Comparison of ENCODE assay signal across 1 cellular context in the genomic region with DNA sequence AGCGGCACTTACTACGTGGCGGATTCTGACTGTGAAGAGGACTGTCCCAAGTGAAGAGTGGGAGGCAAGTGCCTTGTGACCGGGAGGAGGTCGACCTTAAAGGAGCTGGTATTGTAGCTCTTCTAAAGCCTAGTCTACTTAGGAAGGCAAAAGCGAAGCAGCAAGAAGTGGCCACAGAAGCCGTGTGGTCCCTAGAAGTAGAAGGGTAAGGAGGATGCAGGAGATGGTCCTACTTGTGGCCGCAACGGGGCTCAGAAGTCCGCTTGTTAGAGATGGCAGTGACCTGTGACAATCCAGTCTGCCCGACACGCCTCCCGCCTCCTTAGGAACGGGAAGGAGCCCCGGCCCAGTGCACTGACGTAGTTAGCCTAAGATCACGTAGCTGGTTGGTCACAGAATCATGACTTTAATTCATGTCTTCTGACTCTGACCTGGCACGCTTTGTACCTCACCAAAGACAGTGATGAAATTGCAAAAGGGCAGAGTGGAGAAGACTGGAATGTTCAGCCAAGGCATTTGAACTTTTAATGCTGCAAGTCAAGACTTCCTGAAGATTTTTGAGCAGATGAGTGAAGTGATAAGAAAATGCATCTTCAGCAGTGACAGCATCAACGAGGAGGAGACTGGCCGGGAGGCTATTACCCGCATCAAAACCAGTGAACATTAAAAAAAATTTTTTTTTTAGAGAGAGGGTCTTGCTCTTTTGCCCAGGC.
A peak's percentile ranks its signal among the peaks of the same experiment; 100 is the strongest.
TF ChIP-seq lines count a peak whose summit lies in the region.

No MANE protein-coding gene starts in this region.

TF ChIP-seq in K562, 482 proteins besides CTCF, POLR2A, EP300 and RAD21 (continued from another document):
- no peak for TF ChIP-seq CHD1 (IDR thresholded peaks at IDR 0.05; ENCODE audit: low read length)
- TF ChIP-seq NFIC (IDR thresholded peaks at IDR 0.05): peak; percentile 57
- TF ChIP-seq FOS (IDR thresholded peaks at IDR 0.05; ENCODE audit: extremely low read depth, insufficient read length): no peak
- peak; percentile 67; the same call in 1 of the 2 replicates for TF ChIP-seq KLF13 (tag; IDR thresholded peaks at IDR 0.05; ENCODE audit: borderline replicate concordance, low read depth)
- TF ChIP-seq CREB5 (CRISPR knock-in tag; IDR thresholded peaks at IDR 0.05): no peak
- TF ChIP-seq ZNF75A (CRISPR knock-in tag; IDR thresholded peaks at IDR 0.05): no peak
- TF ChIP-seq, protein P1, sequence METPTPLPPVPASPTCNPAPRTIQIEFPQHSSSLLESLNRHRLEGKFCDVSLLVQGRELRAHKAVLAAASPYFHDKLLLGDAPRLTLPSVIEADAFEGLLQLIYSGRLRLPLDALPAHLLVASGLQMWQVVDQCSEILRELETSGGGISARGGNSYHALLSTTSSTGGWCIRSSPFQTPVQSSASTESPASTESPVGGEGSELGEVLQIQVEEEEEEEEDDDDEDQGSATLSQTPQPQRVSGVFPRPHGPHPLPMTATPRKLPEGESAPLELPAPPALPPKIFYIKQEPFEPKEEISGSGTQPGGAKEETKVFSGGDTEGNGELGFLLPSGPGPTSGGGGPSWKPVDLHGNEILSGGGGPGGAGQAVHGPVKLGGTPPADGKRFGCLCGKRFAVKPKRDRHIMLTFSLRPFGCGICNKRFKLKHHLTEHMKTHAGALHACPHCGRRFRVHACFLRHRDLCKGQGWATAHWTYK (CRISPR knock-in tag; IDR thresholded peaks at IDR 0.05): no peak; the same call in none of the 2 replicates
- TF ChIP-seq XRCC3 (IDR thresholded peaks at IDR 0.05): no peak
- TF ChIP-seq ARHGAP35 (IDR thresholded peaks at IDR 0.05; ENCODE audit: partially characterized antibody): no peak
- no peak for TF ChIP-seq KDM2B (CRISPR knock-in tag; IDR thresholded peaks at IDR 0.05)
- TF ChIP-seq ZNF408 (CRISPR knock-in tag; IDR thresholded peaks at IDR 0.05; ENCODE audit: low read depth): no peak
- TF ChIP-seq HBP1 (CRISPR knock-in tag; IDR thresholded peaks at IDR 0.05): peak; percentile 60; the same call in 1 of the 2 replicates
- no peak for TF ChIP-seq ZBTB34 (CRISPR knock-in tag; IDR thresholded peaks at IDR 0.05)
- TF ChIP-seq SIX5 (IDR thresholded peaks at IDR 0.05; ENCODE audit: borderline replicate concordance in 1 of 2, insufficient read depth in 1 of 2, low read depth in 1 of 2, low read length in 2 of 2): no peak
- no peak for TF ChIP-seq STAT5B (CRISPR knock-in tag; IDR thresholded peaks at IDR 0.05)
- TF ChIP-seq SMAD4 (CRISPR knock-in tag; conservative IDR thresholded peaks at IDR 0.05): 0 out of 2 replicates have a peak, but pooled peaks have one; percentile 33
- TF ChIP-seq ZNF133 (CRISPR knock-in tag; IDR thresholded peaks at IDR 0.05): no peak
- no peak; a peak in 1 of 4 replicates for TF ChIP-seq KDM1A (IDR thresholded peaks at IDR 0.05)
- no peak for TF ChIP-seq HMGN3 (IDR thresholded peaks at IDR 0.05; ENCODE audit: borderline replicate concordance, extremely low read depth, insufficient read length, low read depth, low read length)
- no peak for TF ChIP-seq TSC22D4 (tag; IDR thresholded peaks at IDR 0.05)
- TF ChIP-seq HDAC6 (IDR thresholded peaks at IDR 0.05; ENCODE audit: low read depth, low read length): no peak
- TF ChIP-seq ZBTB26 (CRISPR knock-in tag; IDR thresholded peaks at IDR 0.05): no peak
- TF ChIP-seq ZNF780A (CRISPR knock-in tag; IDR thresholded peaks at IDR 0.05): no peak
- TF ChIP-seq, protein P2, sequence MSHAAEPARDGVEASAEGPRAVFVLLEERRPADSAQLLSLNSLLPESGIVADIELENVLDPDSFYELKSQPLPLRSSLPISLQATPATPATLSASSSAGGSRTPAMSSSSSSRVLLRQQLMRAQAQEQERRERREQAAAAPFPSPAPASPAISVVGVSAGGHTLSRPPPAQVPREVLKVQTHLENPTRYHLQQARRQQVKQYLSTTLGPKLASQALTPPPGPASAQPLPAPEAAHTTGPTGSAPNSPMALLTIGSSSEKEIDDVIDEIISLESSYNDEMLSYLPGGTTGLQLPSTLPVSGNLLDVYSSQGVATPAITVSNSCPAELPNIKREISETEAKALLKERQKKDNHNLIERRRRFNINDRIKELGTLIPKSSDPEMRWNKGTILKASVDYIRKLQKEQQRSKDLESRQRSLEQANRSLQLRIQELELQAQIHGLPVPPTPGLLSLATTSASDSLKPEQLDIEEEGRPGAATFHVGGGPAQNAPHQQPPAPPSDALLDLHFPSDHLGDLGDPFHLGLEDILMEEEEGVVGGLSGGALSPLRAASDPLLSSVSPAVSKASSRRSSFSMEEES (CRISPR knock-in tag; IDR thresholded peaks at IDR 0.05): peak; percentile 13; the same call in 1 of the 2 replicates
- TF ChIP-seq ZNF140 (CRISPR knock-in tag; IDR thresholded peaks at IDR 0.05): no peak
- TF ChIP-seq HNRNPUL1 (IDR thresholded peaks at IDR 0.05; ENCODE audit: low read length): no peak
- TF ChIP-seq CREBBP (IDR thresholded peaks at IDR 0.05; ENCODE audit: low read depth, low read length): no peak
- no peak for TF ChIP-seq ZBTB7A (IDR thresholded peaks at IDR 0.05; ENCODE audit: borderline replicate concordance, control insufficient read depth, low read depth, low read length)
- TF ChIP-seq MITF (IDR thresholded peaks at IDR 0.05): peak; percentile 84
- TF ChIP-seq, protein P3, sequence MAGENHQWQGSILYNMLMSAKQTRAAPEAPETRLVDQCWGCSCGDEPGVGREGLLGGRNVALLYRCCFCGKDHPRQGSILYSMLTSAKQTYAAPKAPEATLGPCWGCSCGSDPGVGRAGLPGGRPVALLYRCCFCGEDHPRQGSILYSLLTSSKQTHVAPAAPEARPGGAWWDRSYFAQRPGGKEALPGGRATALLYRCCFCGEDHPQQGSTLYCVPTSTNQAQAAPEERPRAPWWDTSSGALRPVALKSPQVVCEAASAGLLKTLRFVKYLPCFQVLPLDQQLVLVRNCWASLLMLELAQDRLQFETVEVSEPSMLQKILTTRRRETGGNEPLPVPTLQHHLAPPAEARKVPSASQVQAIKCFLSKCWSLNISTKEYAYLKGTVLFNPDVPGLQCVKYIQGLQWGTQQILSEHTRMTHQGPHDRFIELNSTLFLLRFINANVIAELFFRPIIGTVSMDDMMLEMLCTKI (IDR thresholded peaks at IDR 0.05; ENCODE audit: partially characterized antibody): no peak
- TF ChIP-seq, protein P4, sequence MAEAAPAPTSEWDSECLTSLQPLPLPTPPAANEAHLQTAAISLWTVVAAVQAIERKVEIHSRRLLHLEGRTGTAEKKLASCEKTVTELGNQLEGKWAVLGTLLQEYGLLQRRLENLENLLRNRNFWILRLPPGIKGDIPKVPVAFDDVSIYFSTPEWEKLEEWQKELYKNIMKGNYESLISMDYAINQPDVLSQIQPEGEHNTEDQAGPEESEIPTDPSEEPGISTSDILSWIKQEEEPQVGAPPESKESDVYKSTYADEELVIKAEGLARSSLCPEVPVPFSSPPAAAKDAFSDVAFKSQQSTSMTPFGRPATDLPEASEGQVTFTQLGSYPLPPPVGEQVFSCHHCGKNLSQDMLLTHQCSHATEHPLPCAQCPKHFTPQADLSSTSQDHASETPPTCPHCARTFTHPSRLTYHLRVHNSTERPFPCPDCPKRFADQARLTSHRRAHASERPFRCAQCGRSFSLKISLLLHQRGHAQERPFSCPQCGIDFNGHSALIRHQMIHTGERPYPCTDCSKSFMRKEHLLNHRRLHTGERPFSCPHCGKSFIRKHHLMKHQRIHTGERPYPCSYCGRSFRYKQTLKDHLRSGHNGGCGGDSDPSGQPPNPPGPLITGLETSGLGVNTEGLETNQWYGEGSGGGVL (CRISPR knock-in tag; IDR thresholded peaks at IDR 0.05): no peak
- no peak for TF ChIP-seq ZNF445 (CRISPR knock-in tag; IDR thresholded peaks at IDR 0.05; ENCODE audit: low read depth)
- no peak for TF ChIP-seq MED1 (CRISPR knock-in tag; IDR thresholded peaks at IDR 0.05; ENCODE audit: borderline replicate concordance)
- no peak for TF ChIP-seq ZNF785 (CRISPR knock-in tag; IDR thresholded peaks at IDR 0.05)
- no peak for TF ChIP-seq YBX1 (IDR thresholded peaks at IDR 0.05)
- TF ChIP-seq KLF10 (CRISPR knock-in tag; IDR thresholded peaks at IDR 0.05): no peak
- no peak for TF ChIP-seq FIP1L1 (IDR thresholded peaks at IDR 0.05; ENCODE audit: low read depth, low read length, poor library complexity, severe bottlenecking)
